Comparison of ENCODE assay signal across 9 cellular contexts in the genomic region with DNA sequence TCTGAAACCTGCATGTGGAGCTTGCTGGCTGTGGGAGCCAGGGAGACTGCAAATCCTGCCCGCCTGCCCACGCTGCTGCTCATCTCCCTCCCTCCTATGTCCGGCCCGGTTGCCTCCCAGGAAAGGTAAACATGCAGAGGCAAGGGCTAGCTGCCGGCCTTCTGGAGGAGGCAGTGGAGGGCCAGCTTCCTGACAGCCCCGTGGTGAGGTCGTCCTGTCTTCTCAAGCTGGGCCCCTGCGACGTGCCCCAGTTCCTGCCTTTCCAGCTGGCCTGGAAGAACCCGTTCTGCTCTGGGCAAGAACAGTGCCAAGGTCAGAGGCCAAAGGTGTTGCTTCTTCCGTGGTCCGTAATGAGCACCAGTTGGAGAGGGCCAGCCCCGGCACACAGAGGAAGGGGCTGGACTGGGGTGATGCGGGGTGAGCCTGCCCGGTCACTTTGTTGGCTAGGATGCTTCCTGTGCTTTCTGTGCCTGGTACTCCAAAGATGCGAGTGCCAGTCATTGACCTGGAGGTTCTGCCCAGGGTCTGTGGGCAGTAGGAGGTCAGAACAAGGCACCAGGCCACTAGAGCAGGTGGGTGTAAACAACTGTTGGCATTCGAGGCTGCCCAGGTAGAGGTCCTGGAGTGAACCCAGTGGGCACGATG. TPM values are rescaled to one million over a fixed set of nuclear protein-coding genes. Genes with fewer than 3 reads are reported as not detected.
DNase-seq lines count a peak whose midpoint lies in the region; ATAC-seq and TF ChIP-seq lines count a peak whose summit lies in the region.
"Had no signal": no experiment of that assay in that cellular context is flagged by ENCODE, and none has a peak within 500 bp of the region (broad histone marks: within the 10 kb centered on the region; RNA-seq: fewer than 3 reads in every experiment).

No MANE protein-coding gene starts in this region.

- H3K27ac ChIP-seq in left lung (peak overlapping the region; percentile 73 to 75), stomach smooth muscle (ENCODE audit: low read length) (peak overlapping the region; percentile 78)

- DNase-seq in LNCaP clone FGC (ENCODE audit: low read depth) (no peak), left lung (no peak), DMS114 treated with DMSO at 0.1 percent for 48 hours (lab: John Stamatoyannopoulos, UW; ENCODE audit: unreplicated experiment) (no peak), inferior parietal cortex (ENCODE audit: extremely low spot score) (no peak)
- no peak for DNase-seq in activated CD4-positive, alpha-beta memory T cell treated with anti-CD3 and anti-CD28 coated beads, Interleukin-2, amount 10 ng/mL, durations not matched to agents 7 days and 5 days
- DNase-seq: stimulated activated CD4-positive, alpha-beta T cell treated with anti-CD3 and anti-CD28 coated beads, Interleukin-4, amount 100 ng/mL, for 24 hours had no signal

- peaks cover 0 to 12% of the 10 kb centered on the region in 2 donors for H3K36me3 ChIP-seq in left lung
- H3K36me3 ChIP-seq in stomach smooth muscle (ENCODE audit: control insufficient read depth in 2 of 2, insufficient read depth in 2 of 2, low read length in 2 of 2), result peaks cover 4 to 13% of the 10 kb centered on the region in 2 donors

- no peaks in the 10 kb centered on the region for H3K9me3 Mint-ChIP-seq in brain
- no peaks in the 10 kb centered on the region for H3K9me3 Mint-ChIP-seq in stimulated activated memory B cell treated with anti-CD40 and anti-IgM and Interleukin-4, amounts not matched to agents 10 μg/mL and 1 μg/mL and 100 μg/mL, for 72 hours
- no peaks in the 10 kb centered on the region for H3K9me3 Mint-ChIP-seq in activated CD4-positive, alpha-beta memory T cell treated with anti-CD3 and anti-CD28 coated beads, Interleukin-2, amount 10 ng/mL, durations not matched to agents 7 days and 5 days

- H3K9ac ChIP-seq in stomach smooth muscle (ENCODE audit: low read length in 2 of 2), result no peak overlapping the region

- H3K4me3 Mint-ChIP-seq in brain, result peak overlapping the region in 2 of 5 experiments; percentile 68 to 74
- H3K4me3 Mint-ChIP-seq in stimulated activated memory B cell treated with anti-CD40 and anti-IgM and Interleukin-4, amounts not matched to agents 10 μg/mL and 1 μg/mL and 100 μg/mL, for 72 hours, result no peak overlapping the region
- no peak overlapping the region for H3K4me3 Mint-ChIP-seq in activated CD4-positive, alpha-beta memory T cell treated with anti-CD3 and anti-CD28 coated beads, Interleukin-2, amount 10 ng/mL, durations not matched to agents 7 days and 5 days

- H3K9me3 ChIP-seq in left lung (no peaks in the 10 kb centered on the region), stomach smooth muscle (ENCODE audit: control insufficient read depth in 2 of 2, low read length in 2 of 2) (no peaks in the 10 kb centered on the region)

- H3K4me3 ChIP-seq in LNCaP clone FGC (ENCODE audit: low read depth, low read length) (peak overlapping the region; percentile 42), left lung (no peak overlapping the region), stomach smooth muscle (ENCODE audit: low read length in 2 of 2) (peak overlapping the region in 1 of 2 donors; percentile 61)

- H3K4me1 ChIP-seq in left lung, result peaks cover 40 to 57% of the 10 kb centered on the region in 2 donors
- peaks cover 34% of the 10 kb centered on the region for H3K4me1 ChIP-seq in stomach smooth muscle (ENCODE audit: control insufficient read depth, insufficient read depth, low read length)

- H3K4me1 Mint-ChIP-seq in brain, result peaks cover 66% of the 10 kb centered on the region
- H3K4me1 Mint-ChIP-seq in stimulated activated memory B cell treated with anti-CD40 and anti-IgM and Interleukin-4, amounts not matched to agents 10 μg/mL and 1 μg/mL and 100 μg/mL, for 72 hours, result peaks cover 4% of the 10 kb centered on the region
- peaks cover 4% of the 10 kb centered on the region for H3K4me1 Mint-ChIP-seq in activated CD4-positive, alpha-beta memory T cell treated with anti-CD3 and anti-CD28 coated beads, Interleukin-2, amount 10 ng/mL, durations not matched to agents 7 days and 5 days

- H3K36me3 Mint-ChIP-seq in brain, result no peaks in the 10 kb centered on the region
- peaks cover 87% of the 10 kb centered on the region for H3K36me3 Mint-ChIP-seq in stimulated activated memory B cell treated with anti-CD40 and anti-IgM and Interleukin-4, amounts not matched to agents 10 μg/mL and 1 μg/mL and 100 μg/mL, for 72 hours
- H3K36me3 Mint-ChIP-seq in activated CD4-positive, alpha-beta memory T cell treated with anti-CD3 and anti-CD28 coated beads, Interleukin-2, amount 10 ng/mL, durations not matched to agents 7 days and 5 days (ENCODE audit: low read depth), result peaks cover 6% of the 10 kb centered on the region

- POLR2A ChIA-PET in activated CD4-positive, alpha-beta memory T cell treated with anti-CD3 and anti-CD28 coated beads, Interleukin-2, amount 10 ng/mL, durations not matched to agents 7 days and 5 days (lab: Charles Lee), result interaction anchor here (1.5 kb wide), 1 partner anchor 25 kb away, joined by 3 read pairs; no protein-coding TSS in a partner anchor

- CTCF ChIA-PET in activated CD4-positive, alpha-beta memory T cell treated with anti-CD3 and anti-CD28 coated beads, Interleukin-2, amount 10 ng/mL, durations not matched to agents 7 days and 5 days (lab: Charles Lee), result no interaction called here

- H3K27me3 ChIP-seq in left lung, result no peaks in the 10 kb centered on the region
- H3K27me3 ChIP-seq in stomach smooth muscle (ENCODE audit: control insufficient read depth in 1 of 2, insufficient read depth in 2 of 2, low read length in 2 of 2), result no peaks in the 10 kb centered on the region

- TF ChIP-seq CTCF in LNCaP clone FGC (IDR thresholded peaks at IDR 0.05; ENCODE audit: control insufficient read depth, extremely low read depth, insufficient read depth), result no peak
- TF ChIP-seq CTCF in brain (conservative IDR thresholded peaks at IDR 0.05), result no peak
- no peak for TF ChIP-seq CTCF in left lung (IDR thresholded peaks at IDR 0.05)

- H3K27me3 Mint-ChIP-seq in brain, result peaks cover 10% of the 10 kb centered on the region
- no peaks in the 10 kb centered on the region for H3K27me3 Mint-ChIP-seq in stimulated activated memory B cell treated with anti-CD40 and anti-IgM and Interleukin-4, amounts not matched to agents 10 μg/mL and 1 μg/mL and 100 μg/mL, for 72 hours
- no peaks in the 10 kb centered on the region for H3K27me3 Mint-ChIP-seq in activated CD4-positive, alpha-beta memory T cell treated with anti-CD3 and anti-CD28 coated beads, Interleukin-2, amount 10 ng/mL, durations not matched to agents 7 days and 5 days

- intact Hi-C loops in left lung (cut with DNase I), result no loop called here

- peak overlapping the region; percentile 56 to 96 (median 85) for H3K27ac Mint-ChIP-seq in brain
- H3K27ac Mint-ChIP-seq in stimulated activated memory B cell treated with anti-CD40 and anti-IgM and Interleukin-4, amounts not matched to agents 10 μg/mL and 1 μg/mL and 100 μg/mL, for 72 hours, result no peak overlapping the region
- no peak overlapping the region for H3K27ac Mint-ChIP-seq in activated CD4-positive, alpha-beta memory T cell treated with anti-CD3 and anti-CD28 coated beads, Interleukin-2, amount 10 ng/mL, durations not matched to agents 7 days and 5 days

- peak; percentile 20 for ATAC-seq in left lung
- ATAC-seq in stimulated activated memory B cell treated with anti-CD40 and anti-IgM and Interleukin-4, amounts not matched to agents 10 μg/mL and 1 μg/mL and 100 μg/mL, for 72 hours, result no peak

RNA-seq across cellular contexts. Expression of gene TPCN1, which starts 25.3 kb away (rescaled TPM):
- polyA plus RNA-seq in brain (ENCODE audit: insufficient read depth, low read depth, low replicate concordance), result 16.1 TPM
- 10 to 100 TPM; 39.6 to 54.1 TPM for total RNA-seq in left lung
- 10 to 100 TPM; 18.3 to 19.2 TPM for total RNA-seq in activated CD4-positive, alpha-beta memory T cell treated with anti-CD3 and anti-CD28 coated beads, Interleukin-2, amount 10 ng/mL, durations not matched to agents 7 days and 5 days

Comparison
In these comparisons a context has a peak if more than half of its experiments do, and no peak if none do; other contexts are left out.
1. H3K27ac Mint-ChIP-seq: peak in brain (5 of 5); none in stimulated activated memory B cell treated with anti-CD40 and anti-IgM and Interleukin-4, amounts not matched to agents 10 μg/mL and 1 μg/mL and 100 μg/mL, for 72 hours (single experiment) and activated CD4-positive, alpha-beta memory T cell treated with anti-CD3 and anti-CD28 coated beads, Interleukin-2, amount 10 ng/mL, durations not matched to agents 7 days and 5 days (single experiment).